1 cellular context compared by ENCODE assay signal in the genomic region with DNA sequence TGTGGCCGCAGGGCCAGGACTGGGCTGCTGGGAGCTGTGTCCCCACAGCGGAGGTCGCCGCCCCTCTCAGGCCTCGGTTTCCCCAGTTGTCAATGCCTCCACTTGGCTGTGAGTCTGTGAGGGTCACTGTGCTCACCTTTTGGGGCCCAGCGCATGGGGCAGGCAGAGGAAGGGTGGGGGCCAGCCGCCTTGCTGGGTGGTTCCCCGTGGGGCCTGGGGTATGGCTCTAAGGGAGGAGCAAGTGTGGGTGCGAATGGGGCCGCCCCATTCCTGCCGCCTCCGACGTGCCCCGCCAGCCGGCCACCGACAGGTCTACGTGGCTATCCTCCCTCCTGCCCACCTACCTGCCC.
TF ChIP-seq lines count a peak whose summit lies in the region.

No MANE protein-coding gene starts in this region.

TF ChIP-seq in GM23338, 12 proteins besides CTCF, POLR2A, EP300 and RAD21 (continued from another document):
- TF ChIP-seq, protein P1, sequence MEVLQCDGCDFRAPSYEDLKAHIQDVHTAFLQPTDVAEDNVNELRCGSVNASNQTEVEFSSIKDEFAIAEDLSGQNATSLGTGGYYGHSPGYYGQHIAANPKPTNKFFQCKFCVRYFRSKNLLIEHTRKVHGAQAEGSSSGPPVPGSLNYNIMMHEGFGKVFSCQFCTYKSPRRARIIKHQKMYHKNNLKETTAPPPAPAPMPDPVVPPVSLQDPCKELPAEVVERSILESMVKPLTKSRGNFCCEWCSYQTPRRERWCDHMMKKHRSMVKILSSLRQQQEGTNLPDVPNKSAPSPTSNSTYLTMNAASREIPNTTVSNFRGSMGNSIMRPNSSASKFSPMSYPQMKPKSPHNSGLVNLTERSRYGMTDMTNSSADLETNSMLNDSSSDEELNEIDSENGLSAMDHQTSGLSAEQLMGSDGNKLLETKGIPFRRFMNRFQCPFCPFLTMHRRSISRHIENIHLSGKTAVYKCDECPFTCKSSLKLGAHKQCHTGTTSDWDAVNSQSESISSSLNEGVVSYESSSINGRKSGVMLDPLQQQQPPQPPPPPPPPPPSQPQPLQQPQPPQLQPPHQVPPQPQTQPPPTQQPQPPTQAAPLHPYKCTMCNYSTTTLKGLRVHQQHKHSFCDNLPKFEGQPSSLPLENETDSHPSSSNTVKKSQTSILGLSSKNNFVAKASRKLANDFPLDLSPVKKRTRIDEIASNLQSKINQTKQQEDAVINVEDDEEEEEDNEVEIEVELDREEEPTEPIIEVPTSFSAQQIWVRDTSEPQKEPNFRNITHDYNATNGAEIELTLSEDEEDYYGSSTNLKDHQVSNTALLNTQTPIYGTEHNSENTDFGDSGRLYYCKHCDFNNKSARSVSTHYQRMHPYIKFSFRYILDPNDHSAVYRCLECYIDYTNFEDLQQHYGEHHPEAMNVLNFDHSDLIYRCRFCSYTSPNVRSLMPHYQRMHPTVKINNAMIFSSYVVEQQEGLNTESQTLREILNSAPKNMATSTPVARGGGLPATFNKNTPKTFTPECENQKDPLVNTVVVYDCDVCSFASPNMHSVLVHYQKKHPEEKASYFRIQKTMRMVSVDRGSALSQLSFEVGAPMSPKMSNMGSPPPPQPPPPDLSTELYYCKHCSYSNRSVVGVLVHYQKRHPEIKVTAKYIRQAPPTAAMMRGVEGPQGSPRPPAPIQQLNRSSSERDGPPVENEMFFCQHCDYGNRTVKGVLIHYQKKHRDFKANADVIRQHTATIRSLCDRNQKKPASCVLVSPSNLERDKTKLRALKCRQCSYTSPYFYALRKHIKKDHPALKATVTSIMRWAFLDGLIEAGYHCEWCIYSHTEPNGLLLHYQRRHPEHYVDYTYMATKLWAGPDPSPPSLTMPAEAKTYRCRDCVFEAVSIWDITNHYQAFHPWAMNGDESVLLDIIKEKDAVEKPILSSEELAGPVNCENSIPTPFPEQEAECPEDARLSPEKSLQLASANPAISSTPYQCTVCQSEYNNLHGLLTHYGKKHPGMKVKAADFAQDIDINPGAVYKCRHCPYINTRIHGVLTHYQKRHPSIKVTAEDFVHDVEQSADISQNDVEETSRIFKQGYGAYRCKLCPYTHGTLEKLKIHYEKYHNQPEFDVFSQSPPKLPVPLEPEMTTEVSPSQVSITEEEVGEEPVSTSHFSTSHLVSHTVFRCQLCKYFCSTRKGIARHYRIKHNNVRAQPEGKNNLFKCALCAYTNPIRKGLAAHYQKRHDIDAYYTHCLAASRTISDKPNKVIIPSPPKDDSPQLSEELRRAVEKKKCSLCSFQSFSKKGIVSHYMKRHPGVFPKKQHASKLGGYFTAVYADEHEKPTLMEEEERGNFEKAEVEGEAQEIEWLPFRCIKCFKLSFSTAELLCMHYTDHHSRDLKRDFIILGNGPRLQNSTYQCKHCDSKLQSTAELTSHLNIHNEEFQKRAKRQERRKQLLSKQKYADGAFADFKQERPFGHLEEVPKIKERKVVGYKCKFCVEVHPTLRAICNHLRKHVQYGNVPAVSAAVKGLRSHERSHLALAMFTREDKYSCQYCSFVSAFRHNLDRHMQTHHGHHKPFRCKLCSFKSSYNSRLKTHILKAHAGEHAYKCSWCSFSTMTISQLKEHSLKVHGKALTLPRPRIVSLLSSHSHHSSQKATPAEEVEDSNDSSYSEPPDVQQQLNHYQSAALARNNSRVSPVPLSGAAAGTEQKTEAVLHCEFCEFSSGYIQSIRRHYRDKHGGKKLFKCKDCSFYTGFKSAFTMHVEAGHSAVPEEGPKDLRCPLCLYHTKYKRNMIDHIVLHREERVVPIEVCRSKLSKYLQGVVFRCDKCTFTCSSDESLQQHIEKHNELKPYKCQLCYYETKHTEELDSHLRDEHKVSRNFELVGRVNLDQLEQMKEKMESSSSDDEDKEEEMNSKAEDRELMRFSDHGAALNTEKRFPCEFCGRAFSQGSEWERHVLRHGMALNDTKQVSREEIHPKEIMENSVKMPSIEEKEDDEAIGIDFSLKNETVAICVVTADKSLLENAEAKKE (CRISPR knock-in tag; IDR thresholded peaks at IDR 0.05), result no peak
- TF ChIP-seq POLR2AphosphoS5 (IDR thresholded peaks at IDR 0.05; ENCODE audit: low read depth), result no peak
- no peak for TF ChIP-seq ZNF331 (CRISPR knock-in tag; IDR thresholded peaks at IDR 0.05; ENCODE audit: low read depth)
- TF ChIP-seq JUNB (IDR thresholded peaks at IDR 0.05; ENCODE audit: unreplicated experiment), result no peak
- TF ChIP-seq, protein P2, sequence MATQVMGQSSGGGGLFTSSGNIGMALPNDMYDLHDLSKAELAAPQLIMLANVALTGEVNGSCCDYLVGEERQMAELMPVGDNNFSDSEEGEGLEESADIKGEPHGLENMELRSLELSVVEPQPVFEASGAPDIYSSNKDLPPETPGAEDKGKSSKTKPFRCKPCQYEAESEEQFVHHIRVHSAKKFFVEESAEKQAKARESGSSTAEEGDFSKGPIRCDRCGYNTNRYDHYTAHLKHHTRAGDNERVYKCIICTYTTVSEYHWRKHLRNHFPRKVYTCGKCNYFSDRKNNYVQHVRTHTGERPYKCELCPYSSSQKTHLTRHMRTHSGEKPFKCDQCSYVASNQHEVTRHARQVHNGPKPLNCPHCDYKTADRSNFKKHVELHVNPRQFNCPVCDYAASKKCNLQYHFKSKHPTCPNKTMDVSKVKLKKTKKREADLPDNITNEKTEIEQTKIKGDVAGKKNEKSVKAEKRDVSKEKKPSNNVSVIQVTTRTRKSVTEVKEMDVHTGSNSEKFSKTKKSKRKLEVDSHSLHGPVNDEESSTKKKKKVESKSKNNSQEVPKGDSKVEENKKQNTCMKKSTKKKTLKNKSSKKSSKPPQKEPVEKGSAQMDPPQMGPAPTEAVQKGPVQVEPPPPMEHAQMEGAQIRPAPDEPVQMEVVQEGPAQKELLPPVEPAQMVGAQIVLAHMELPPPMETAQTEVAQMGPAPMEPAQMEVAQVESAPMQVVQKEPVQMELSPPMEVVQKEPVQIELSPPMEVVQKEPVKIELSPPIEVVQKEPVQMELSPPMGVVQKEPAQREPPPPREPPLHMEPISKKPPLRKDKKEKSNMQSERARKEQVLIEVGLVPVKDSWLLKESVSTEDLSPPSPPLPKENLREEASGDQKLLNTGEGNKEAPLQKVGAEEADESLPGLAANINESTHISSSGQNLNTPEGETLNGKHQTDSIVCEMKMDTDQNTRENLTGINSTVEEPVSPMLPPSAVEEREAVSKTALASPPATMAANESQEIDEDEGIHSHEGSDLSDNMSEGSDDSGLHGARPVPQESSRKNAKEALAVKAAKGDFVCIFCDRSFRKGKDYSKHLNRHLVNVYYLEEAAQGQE (IDR thresholded peaks at IDR 0.05; ENCODE audit: unreplicated experiment), result no peak
- TF ChIP-seq EZH2phosphoT487 (IDR thresholded peaks at IDR 0.05; ENCODE audit: unreplicated experiment), result no peak
- TF ChIP-seq ZNF114 (CRISPR knock-in tag; IDR thresholded peaks at IDR 0.05), result no peak
- TF ChIP-seq CREB1 (CRISPR knock-in tag; IDR thresholded peaks at IDR 0.05; ENCODE audit: low read depth), result no peak
- no peak for TF ChIP-seq EZH2 (IDR thresholded peaks at IDR 0.05; ENCODE audit: low read depth, unreplicated experiment)
- TF ChIP-seq STAT1 (IDR thresholded peaks at IDR 0.05; ENCODE audit: unreplicated experiment), result no peak
- TF ChIP-seq, protein P3, sequence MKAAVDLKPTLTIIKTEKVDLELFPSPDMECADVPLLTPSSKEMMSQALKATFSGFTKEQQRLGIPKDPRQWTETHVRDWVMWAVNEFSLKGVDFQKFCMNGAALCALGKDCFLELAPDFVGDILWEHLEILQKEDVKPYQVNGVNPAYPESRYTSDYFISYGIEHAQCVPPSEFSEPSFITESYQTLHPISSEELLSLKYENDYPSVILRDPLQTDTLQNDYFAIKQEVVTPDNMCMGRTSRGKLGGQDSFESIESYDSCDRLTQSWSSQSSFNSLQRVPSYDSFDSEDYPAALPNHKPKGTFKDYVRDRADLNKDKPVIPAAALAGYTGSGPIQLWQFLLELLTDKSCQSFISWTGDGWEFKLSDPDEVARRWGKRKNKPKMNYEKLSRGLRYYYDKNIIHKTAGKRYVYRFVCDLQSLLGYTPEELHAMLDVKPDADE (IDR thresholded peaks at IDR 0.05), result no peak
